8 cellular contexts compared by ENCODE assay signal in genomic region chr1:183685112-183685713, GRCh38.
DNase-seq lines count a peak whose midpoint lies in the region; ATAC-seq and TF ChIP-seq lines count a peak whose summit lies in the region.

No MANE protein-coding gene starts in this region.

- H3K9me3 ChIP-seq in DND-41 (ENCODE audit: insufficient read depth, low read length, severe bottlenecking) (no peaks in the 10 kb centered on the region), RWPE2 (ENCODE audit: severe bottlenecking) (no peaks in the 10 kb centered on the region)

- H3K36me3 ChIP-seq in DND-41 (ENCODE audit: insufficient read depth, low read length) (no peaks in the 10 kb centered on the region), RWPE2 (ENCODE audit: low read depth) (no peaks in the 10 kb centered on the region)

- peaks cover 3% of the 10 kb centered on the region for H3K4me1 Mint-ChIP-seq in memory B cell

- TF ChIP-seq CTCF in 22Rv1 (IDR thresholded peaks at IDR 0.05) (peak; percentile 97), DND-41 (IDR thresholded peaks at IDR 0.05; ENCODE audit: borderline replicate concordance, extremely low read depth, low read length, poor library complexity, severe bottlenecking) (peak; percentile 76), RWPE2 (IDR thresholded peaks at IDR 0.05; ENCODE audit: poor library complexity, severe bottlenecking) (peak; percentile 85)

- no peaks in the 10 kb centered on the region for H4K20me1 ChIP-seq in DND-41 (ENCODE audit: insufficient read depth, low read length)

- no peak overlapping the region for H3K4me2 ChIP-seq in DND-41 (ENCODE audit: insufficient read depth, low read length)

- DNase-seq in DND-41: peak; percentile 13
- DNase-seq in HuH-7.5 (ENCODE audit: low spot score): peak; percentile 23
- no peak for DNase-seq in RWPE2 (ENCODE audit: low spot score)
- DNase-seq in dedifferentiated amniotic fluid mesenchymal stem cell (ENCODE audit: extremely low spot score): peak; percentile 58
- peak in 1 of 2 donors; percentile 41 for DNase-seq in memory B cell (ENCODE audit: low spot score in 2 of 2)
- DNase-seq in stimulated activated CD8-positive, alpha-beta memory T cell treated with anti-CD3 and anti-CD28 coated beads, Interleukin-4, amount 100 ng/mL, for 48 hours: no peak

- no peaks in the 10 kb centered on the region for H3K9me3 Mint-ChIP-seq in memory B cell

- H3K27ac ChIP-seq in 22Rv1 (no peak overlapping the region), DND-41 (ENCODE audit: low read length) (no peak overlapping the region), RWPE2 (ENCODE audit: poor library complexity, severe bottlenecking) (no peak overlapping the region)

- H3K27me3 ChIP-seq in DND-41 (ENCODE audit: insufficient read depth, low read length, poor library complexity) (no peaks in the 10 kb centered on the region), RWPE2 (ENCODE audit: insufficient read depth, poor library complexity, severe bottlenecking) (no peaks in the 10 kb centered on the region)

- no peak overlapping the region for H3K4me3 Mint-ChIP-seq in memory B cell

- no peak overlapping the region for H2AFZ ChIP-seq in DND-41 (ENCODE audit: low read depth, low read length)

- H3K4me1 ChIP-seq in DND-41 (ENCODE audit: insufficient read depth, low read length) (no peaks in the 10 kb centered on the region), RWPE2 (ENCODE audit: insufficient read depth, poor library complexity, severe bottlenecking) (no peaks in the 10 kb centered on the region)

- ATAC-seq in DND-41 (ENCODE audit: insufficient read depth, low read depth) (peak; percentile 55; the same call in 2 of the 3 replicates), RWPE2 (ENCODE audit: low read depth) (peak; percentile 41; the same call in 1 of the 3 replicates), memory B cell (ENCODE audit: low read depth) (peak; percentile 56), GM19397 (IDR thresholded peaks at IDR 0.05; ENCODE audit: unreplicated experiment) (no peak)

- no peak overlapping the region for H3K27ac Mint-ChIP-seq in memory B cell

- H3K9ac ChIP-seq in DND-41 (ENCODE audit: low read depth, low read length): no peak overlapping the region

- H3K36me3 Mint-ChIP-seq in memory B cell: peaks cover 2% of the 10 kb centered on the region

- H3K27me3 Mint-ChIP-seq in memory B cell: peaks cover 11% of the 10 kb centered on the region

- H3K4me3 ChIP-seq in DND-41 (ENCODE audit: low read depth in 1 of 2, low read length in 2 of 2) (no peak overlapping the region), RWPE2 (ENCODE audit: severe bottlenecking) (no peak overlapping the region)

- H3K79me2 ChIP-seq in DND-41 (ENCODE audit: insufficient read depth, low read length): no peaks in the 10 kb centered on the region

Comparison
In these comparisons a context has a peak if more than half of its experiments do, and no peak if none do; other contexts are left out.
1. DNase-seq: peak in DND-41 (single experiment), HuH-7.5 (single experiment) and dedifferentiated amniotic fluid mesenchymal stem cell (single experiment); none in RWPE2 (single experiment) and stimulated activated CD8-positive, alpha-beta memory T cell treated with anti-CD3 and anti-CD28 coated beads, Interleukin-4, amount 100 ng/mL, for 48 hours (single experiment).
2. Peak in every context shown above with its lines, with median percentiles within 50 percentile points of each other: CTCF ChIP-seq.